Comparison of ENCODE assay signal across 1 cellular context in the genomic region with DNA sequence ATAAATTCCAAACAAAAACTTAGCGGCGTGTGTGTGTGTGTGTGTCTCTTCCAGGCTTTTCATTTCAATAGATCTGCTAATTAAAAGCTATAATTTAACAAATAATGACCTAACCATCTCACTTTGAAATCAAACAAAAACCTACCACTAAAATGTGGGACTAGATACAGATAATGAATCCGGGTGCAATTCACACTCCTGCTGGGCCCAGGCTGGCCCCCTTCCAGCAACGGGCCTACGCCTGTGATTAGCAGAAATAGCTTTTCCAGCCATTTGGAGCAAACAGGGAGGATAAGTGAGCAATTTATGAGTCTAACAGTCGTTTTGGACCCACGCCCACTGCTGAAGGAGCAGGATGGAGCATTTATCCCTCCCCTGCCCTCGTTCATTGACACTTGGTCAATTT.
A peak's percentile ranks its signal among the peaks of the same experiment; 100 is the strongest.
TF ChIP-seq lines count a peak whose summit lies in the region.

No MANE protein-coding gene starts in this region.

TF ChIP-seq in HEK293, 187 proteins besides CTCF, POLR2A, EP300 and RAD21 (continued from another document and continues in another):
- TF ChIP-seq, protein P1, sequence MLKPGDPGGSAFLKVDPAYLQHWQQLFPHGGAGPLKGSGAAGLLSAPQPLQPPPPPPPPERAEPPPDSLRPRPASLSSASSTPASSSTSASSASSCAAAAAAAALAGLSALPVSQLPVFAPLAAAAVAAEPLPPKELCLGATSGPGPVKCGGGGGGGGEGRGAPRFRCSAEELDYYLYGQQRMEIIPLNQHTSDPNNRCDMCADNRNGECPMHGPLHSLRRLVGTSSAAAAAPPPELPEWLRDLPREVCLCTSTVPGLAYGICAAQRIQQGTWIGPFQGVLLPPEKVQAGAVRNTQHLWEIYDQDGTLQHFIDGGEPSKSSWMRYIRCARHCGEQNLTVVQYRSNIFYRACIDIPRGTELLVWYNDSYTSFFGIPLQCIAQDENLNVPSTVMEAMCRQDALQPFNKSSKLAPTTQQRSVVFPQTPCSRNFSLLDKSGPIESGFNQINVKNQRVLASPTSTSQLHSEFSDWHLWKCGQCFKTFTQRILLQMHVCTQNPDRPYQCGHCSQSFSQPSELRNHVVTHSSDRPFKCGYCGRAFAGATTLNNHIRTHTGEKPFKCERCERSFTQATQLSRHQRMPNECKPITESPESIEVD (tag by site-specific recombination; IDR thresholded peaks at IDR 0.05), result peak; percentile 94
- TF ChIP-seq, protein P2, sequence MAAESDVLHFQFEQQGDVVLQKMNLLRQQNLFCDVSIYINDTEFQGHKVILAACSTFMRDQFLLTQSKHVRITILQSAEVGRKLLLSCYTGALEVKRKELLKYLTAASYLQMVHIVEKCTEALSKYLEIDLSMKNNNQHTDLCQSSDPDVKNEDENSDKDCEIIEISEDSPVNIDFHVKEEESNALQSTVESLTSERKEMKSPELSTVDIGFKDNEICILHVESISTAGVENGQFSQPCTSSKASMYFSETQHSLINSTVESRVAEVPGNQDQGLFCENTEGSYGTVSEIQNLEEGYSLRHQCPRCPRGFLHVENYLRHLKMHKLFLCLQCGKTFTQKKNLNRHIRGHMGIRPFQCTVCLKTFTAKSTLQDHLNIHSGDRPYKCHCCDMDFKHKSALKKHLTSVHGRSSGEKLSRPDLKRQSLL (tag by site-specific recombination; IDR thresholded peaks at IDR 0.05), result no peak
- TF ChIP-seq SP2 (tag by site-specific recombination; IDR thresholded peaks at IDR 0.05) (no peak), ZBTB17 (tag by site-specific recombination; IDR thresholded peaks at IDR 0.05) (peak; percentile 91), ZNF558 (tag by site-specific recombination; IDR thresholded peaks at IDR 0.05) (no peak; the same call in 1 of the 2 replicates), ZNF37A (tag by site-specific recombination; IDR thresholded peaks at IDR 0.05) (no peak), ZNF768 (tag by site-specific recombination; IDR thresholded peaks at IDR 0.05) (no peak), ZNF624 (tag by site-specific recombination; IDR thresholded peaks at IDR 0.05) (no peak), ZNF837 (tag by site-specific recombination; IDR thresholded peaks at IDR 0.05) (no peak), BCL11A (tag by site-specific recombination; IDR thresholded peaks at IDR 0.05; ENCODE audit: low read depth) (no peak), PRDM1 (tag by site-specific recombination; IDR thresholded peaks at IDR 0.05) (0 out of 2 replicates have a peak, but pooled peaks have one; percentile 22), OVOL3 (tag by site-specific recombination; IDR thresholded peaks at IDR 0.05) (peak; percentile 82), OSR2 (tag by site-specific recombination; IDR thresholded peaks at IDR 0.05) (peak; percentile 89), ZNF776 (tag by site-specific recombination; IDR thresholded peaks at IDR 0.05; ENCODE audit: borderline replicate concordance) (no peak), ZFP37 (tag by site-specific recombination; IDR thresholded peaks at IDR 0.05) (no peak), ZXDB (tag by site-specific recombination; IDR thresholded peaks at IDR 0.05) (no peak), KLF7 (tag by site-specific recombination; IDR thresholded peaks at IDR 0.05; ENCODE audit: borderline replicate concordance) (0 out of 2 replicates have a peak, but pooled peaks have one; percentile 32), ZNF433 (tag by site-specific recombination; IDR thresholded peaks at IDR 0.05; ENCODE audit: low read depth) (no peak), ZBTB1 (tag by site-specific recombination; IDR thresholded peaks at IDR 0.05) (no peak), GFI1B (tag by site-specific recombination; IDR thresholded peaks at IDR 0.05) (no peak), ZNF548 (tag by site-specific recombination; IDR thresholded peaks at IDR 0.05) (no peak), ZNF830 (tag by site-specific recombination; IDR thresholded peaks at IDR 0.05; ENCODE audit: low read depth) (no peak), ZNF529 (tag by site-specific recombination; IDR thresholded peaks at IDR 0.05; ENCODE audit: insufficient replicate concordance) (no peak), ZEB2 (tag by site-specific recombination; IDR thresholded peaks at IDR 0.05) (peak; percentile 70), ZNF24 (tag by site-specific recombination; IDR thresholded peaks at IDR 0.05) (peak; percentile 32; the same call in 1 of the 2 replicates), ZBTB8A (tag by site-specific recombination; IDR thresholded peaks at IDR 0.05) (peak; percentile 59; the same call in 1 of the 2 replicates), ZNF366 (tag by site-specific recombination; conservative IDR thresholded peaks at IDR 0.05) (0 out of 2 replicates have a peak, but pooled peaks have one; percentile 51), ZNF16 (tag by site-specific recombination; IDR thresholded peaks at IDR 0.05; ENCODE audit: low read depth) (no peak), GLI4 (tag by site-specific recombination; IDR thresholded peaks at IDR 0.05) (no peak), ZNF677 (tag by site-specific recombination; IDR thresholded peaks at IDR 0.05) (no peak), ZNF404 (tag by site-specific recombination; IDR thresholded peaks at IDR 0.05) (no peak), ZNF596 (tag by site-specific recombination; IDR thresholded peaks at IDR 0.05) (no peak), ZNF76 (tag by site-specific recombination; IDR thresholded peaks at IDR 0.05; ENCODE audit: borderline replicate concordance, low read depth) (no peak), KLF8 (tag by site-specific recombination; IDR thresholded peaks at IDR 0.05) (no peak), WT1 (tag by site-specific recombination; IDR thresholded peaks at IDR 0.05) (peak; percentile 97), TCF7L2 (IDR thresholded peaks at IDR 0.05; ENCODE audit: borderline replicate concordance, low read depth, low read length) (no peak), ZNF132 (tag by site-specific recombination; IDR thresholded peaks at IDR 0.05; ENCODE audit: borderline replicate concordance) (no peak), ZNF335 (tag by site-specific recombination; conservative IDR thresholded peaks at IDR 0.05) (peak; percentile 57), SALL2 (tag by site-specific recombination; IDR thresholded peaks at IDR 0.05; ENCODE audit: borderline replicate concordance) (no peak), ZNF664 (tag by site-specific recombination; IDR thresholded peaks at IDR 0.05) (peak; percentile 70), ZNF600 (tag by site-specific recombination; IDR thresholded peaks at IDR 0.05) (peak; percentile 91), ZNF19 (tag by site-specific recombination; IDR thresholded peaks at IDR 0.05; ENCODE audit: low read depth) (no peak), ZNF792 (tag by site-specific recombination; IDR thresholded peaks at IDR 0.05) (no peak), ZNF416 (tag by site-specific recombination; IDR thresholded peaks at IDR 0.05) (no peak), ZNF707 (tag by site-specific recombination; IDR thresholded peaks at IDR 0.05) (no peak)
- TF ChIP-seq, protein P3, sequence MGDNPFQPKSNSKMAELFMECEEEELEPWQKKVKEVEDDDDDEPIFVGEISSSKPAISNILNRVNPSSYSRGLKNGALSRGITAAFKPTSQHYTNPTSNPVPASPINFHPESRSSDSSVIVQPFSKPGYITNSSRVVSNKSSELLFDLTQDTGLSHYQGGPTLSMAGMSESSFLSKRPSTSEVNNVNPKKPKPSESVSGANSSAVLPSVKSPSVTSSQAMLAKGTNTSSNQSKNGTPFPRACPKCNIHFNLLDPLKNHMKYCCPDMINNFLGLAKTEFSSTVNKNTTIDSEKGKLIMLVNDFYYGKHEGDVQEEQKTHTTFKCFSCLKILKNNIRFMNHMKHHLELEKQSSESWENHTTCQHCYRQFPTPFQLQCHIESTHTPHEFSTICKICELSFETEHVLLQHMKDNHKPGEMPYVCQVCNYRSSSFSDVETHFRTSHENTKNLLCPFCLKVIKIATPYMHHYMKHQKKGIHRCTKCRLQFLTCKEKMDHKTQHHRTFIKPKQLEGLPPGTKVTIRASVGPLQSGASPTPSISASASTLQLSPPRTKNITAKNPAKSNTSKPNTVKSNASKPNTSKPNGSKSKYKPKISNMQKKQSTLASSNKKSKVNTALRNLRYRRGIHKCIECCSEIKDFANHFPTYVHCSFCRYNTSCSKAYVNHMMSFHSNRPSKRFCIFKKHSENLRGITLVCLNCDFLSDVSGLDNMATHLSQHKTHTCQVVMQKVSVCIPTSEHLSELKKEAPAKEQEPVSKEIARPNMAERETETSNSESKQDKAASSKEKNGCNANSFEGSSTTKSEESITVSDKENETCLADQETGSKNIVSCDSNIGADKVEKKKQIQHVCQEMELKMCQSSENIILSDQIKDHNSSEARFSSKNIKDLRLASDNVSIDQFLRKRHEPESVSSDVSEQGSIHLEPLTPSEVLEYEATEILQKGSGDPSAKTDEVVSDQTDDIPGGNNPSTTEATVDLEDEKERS (tag by site-specific recombination; IDR thresholded peaks at IDR 0.05), result no peak
- TF ChIP-seq, protein P4, sequence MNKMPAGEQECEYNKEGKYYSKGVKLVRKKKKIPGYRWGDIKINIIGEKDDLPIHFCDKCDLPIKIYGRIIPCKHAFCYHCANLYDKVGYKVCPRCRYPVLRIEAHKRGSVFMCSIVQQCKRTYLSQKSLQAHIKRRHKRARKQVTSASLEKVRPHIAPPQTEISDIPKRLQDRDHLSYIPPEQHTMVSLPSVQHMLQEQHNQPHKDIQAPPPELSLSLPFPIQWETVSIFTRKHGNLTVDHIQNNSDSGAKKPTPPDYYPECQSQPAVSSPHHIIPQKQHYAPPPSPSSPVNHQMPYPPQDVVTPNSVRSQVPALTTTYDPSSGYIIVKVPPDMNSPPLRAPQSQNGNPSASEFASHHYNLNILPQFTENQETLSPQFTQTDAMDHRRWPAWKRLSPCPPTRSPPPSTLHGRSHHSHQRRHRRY (tag by site-specific recombination; IDR thresholded peaks at IDR 0.05), result no peak
- TF ChIP-seq, protein P5, sequence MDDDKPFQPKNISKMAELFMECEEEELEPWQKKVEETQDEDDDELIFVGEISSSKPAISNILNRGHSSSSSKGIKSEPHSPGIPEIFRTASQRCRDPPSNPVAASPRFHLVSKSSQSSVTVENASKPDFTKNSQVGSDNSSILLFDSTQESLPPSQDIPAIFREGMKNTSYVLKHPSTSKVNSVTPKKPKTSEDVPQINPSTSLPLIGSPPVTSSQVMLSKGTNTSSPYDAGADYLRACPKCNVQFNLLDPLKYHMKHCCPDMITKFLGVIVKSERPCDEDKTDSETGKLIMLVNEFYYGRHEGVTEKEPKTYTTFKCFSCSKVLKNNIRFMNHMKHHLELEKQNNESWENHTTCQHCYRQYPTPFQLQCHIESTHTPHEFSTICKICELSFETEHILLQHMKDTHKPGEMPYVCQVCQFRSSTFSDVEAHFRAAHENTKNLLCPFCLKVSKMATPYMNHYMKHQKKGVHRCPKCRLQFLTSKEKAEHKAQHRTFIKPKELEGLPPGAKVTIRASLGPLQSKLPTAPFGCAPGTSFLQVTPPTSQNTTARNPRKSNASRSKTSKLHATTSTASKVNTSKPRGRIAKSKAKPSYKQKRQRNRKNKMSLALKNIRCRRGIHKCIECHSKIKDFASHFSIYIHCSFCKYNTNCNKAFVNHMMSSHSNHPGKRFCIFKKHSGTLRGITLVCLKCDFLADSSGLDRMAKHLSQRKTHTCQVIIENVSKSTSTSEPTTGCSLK (tag by site-specific recombination; IDR thresholded peaks at IDR 0.05), result no peak
- TF ChIP-seq, protein P6, sequence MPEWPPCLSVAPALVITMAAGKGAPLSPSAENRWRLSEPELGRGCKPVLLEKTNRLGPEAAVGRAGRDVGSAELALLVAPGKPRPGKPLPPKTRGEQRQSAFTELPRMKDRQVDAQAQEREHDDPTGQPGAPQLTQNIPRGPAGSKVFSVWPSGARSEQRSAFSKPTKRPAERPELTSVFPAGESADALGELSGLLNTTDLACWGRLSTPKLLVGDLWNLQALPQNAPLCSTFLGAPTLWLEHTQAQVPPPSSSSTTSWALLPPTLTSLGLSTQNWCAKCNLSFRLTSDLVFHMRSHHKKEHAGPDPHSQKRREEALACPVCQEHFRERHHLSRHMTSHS (tag by site-specific recombination; IDR thresholded peaks at IDR 0.05), result no peak
- TF ChIP-seq, protein P7, sequence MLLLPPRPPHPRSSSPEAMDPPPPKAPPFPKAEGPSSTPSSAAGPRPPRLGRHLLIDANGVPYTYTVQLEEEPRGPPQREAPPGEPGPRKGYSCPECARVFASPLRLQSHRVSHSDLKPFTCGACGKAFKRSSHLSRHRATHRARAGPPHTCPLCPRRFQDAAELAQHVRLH (tag by site-specific recombination; IDR thresholded peaks at IDR 0.05), result no peak
- TF ChIP-seq, protein P8, sequence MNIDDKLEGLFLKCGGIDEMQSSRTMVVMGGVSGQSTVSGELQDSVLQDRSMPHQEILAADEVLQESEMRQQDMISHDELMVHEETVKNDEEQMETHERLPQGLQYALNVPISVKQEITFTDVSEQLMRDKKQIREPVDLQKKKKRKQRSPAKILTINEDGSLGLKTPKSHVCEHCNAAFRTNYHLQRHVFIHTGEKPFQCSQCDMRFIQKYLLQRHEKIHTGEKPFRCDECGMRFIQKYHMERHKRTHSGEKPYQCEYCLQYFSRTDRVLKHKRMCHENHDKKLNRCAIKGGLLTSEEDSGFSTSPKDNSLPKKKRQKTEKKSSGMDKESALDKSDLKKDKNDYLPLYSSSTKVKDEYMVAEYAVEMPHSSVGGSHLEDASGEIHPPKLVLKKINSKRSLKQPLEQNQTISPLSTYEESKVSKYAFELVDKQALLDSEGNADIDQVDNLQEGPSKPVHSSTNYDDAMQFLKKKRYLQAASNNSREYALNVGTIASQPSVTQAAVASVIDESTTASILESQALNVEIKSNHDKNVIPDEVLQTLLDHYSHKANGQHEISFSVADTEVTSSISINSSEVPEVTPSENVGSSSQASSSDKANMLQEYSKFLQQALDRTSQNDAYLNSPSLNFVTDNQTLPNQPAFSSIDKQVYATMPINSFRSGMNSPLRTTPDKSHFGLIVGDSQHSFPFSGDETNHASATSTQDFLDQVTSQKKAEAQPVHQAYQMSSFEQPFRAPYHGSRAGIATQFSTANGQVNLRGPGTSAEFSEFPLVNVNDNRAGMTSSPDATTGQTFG (tag by site-specific recombination; IDR thresholded peaks at IDR 0.05; ENCODE audit: borderline replicate concordance), result no peak
- TF ChIP-seq, protein P9, sequence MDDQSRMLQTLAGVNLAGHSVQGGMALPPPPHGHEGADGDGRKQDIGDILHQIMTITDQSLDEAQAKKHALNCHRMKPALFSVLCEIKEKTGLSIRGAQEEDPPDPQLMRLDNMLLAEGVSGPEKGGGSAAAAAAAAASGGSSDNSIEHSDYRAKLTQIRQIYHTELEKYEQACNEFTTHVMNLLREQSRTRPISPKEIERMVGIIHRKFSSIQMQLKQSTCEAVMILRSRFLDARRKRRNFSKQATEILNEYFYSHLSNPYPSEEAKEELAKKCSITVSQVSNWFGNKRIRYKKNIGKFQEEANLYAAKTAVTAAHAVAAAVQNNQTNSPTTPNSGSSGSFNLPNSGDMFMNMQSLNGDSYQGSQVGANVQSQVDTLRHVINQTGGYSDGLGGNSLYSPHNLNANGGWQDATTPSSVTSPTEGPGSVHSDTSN (CRISPR knock-in tag; IDR thresholded peaks at IDR 0.05), result no peak
